In the genomic region with DNA sequence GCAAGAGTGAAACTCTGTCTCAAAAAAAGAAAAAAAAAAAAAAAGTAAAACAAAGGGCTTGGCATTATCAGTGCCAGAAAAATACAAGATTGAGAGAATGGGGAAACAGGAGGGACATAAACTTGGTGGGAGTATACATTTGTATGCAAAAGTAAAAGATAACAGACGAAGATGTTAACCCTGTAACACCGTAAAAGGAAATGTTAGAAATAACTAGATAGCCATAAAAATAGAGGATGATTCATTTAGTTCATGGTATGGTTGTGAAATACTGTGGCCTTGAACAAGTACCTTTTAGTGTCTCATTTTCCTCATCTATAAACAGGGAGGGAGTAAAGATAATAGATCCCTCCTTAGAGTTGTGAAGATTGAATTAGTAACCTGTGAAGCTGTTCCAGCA, we compare ENCODE assay signal across 8 cellular contexts. TPM values are rescaled to one million over a fixed set of nuclear protein-coding genes. Genes with fewer than 3 reads are reported as not detected.
DNase-seq lines count a peak whose midpoint lies in the region; ATAC-seq and TF ChIP-seq lines count a peak whose summit lies in the region.

No MANE protein-coding gene starts in this region.

- DNase-seq in A673 (ENCODE audit: low spot score): peak; percentile 25
- DNase-seq in SIG-M5 treated with dmso at 0.1 percent for 504 hours (lab: John Stamatoyannopoulos, UW; ENCODE audit: unreplicated experiment): peak; percentile 93
- DNase-seq in fibroblast of the conjunctiva (ENCODE audit: low read depth): peak; percentile 20
- DNase-seq in NCI-H1694 (lab: John Stamatoyannopoulos, UW): no peak
- no peak for DNase-seq in NK-92 treated with Interleukin-12 subunit alpha and Interleukin-12 subunit beta, amount 100 ng/mL, for 24 hours (lab: John Stamatoyannopoulos, UW)

- H3K4me1 ChIP-seq in A673 (ENCODE audit: insufficient read depth, low read length, poor library complexity, severe bottlenecking): peaks cover 19% of the 10 kb centered on the region

- no TSS peak for BruUV-seq in A673 (replicated peaks; lab: Mats Ljungman, UMichigan)

- no peaks in the 10 kb centered on the region for H3K9me3 ChIP-seq in A673 (ENCODE audit: low read depth, low read length, poor library complexity, severe bottlenecking)

- CTCF ChIA-PET in A673 (lab: Charles Lee): no interaction called here

- H3K27ac ChIP-seq in A673 (ENCODE audit: low read depth, low read length, poor library complexity, severe bottlenecking): no peak overlapping the region

- intact Hi-C loops in A673 (cut with micrococcal nuclease; ENCODE audit: unreplicated experiment): no loop called here

- H3K27me3 ChIP-seq in A673 (replicated peaks; ENCODE audit: insufficient read depth, low read depth, low read length, poor library complexity): no peaks in the 10 kb centered on the region

- H3K36me3 ChIP-seq in A673 (ENCODE audit: insufficient read depth, low read length, poor library complexity, severe bottlenecking): peaks cover 33% of the 10 kb centered on the region

- no peak for TF ChIP-seq CTCF in A673 (conservative IDR thresholded peaks at IDR 0.05; ENCODE audit: low read depth, low read length)

- POLR2A ChIA-PET in A673 (lab: Charles Lee; ENCODE audit: low non-redundant PET): no interaction called here

- no peak overlapping the region for H3K4me3 ChIP-seq in A673 (ENCODE audit: low read depth, low read length, poor library complexity, severe bottlenecking)

- ATAC-seq in GM18870 (IDR thresholded peaks at IDR 0.05; ENCODE audit: unreplicated experiment) (peak; percentile 53), GM18868 (IDR thresholded peaks at IDR 0.05; ENCODE audit: unreplicated experiment) (no peak), HG03354 (IDR thresholded peaks at IDR 0.05; ENCODE audit: poor library complexity, severe bottlenecking, unreplicated experiment) (no peak)

RNA-seq across cellular contexts. Expression of gene ATP2A2, which starts 33.3 kb away (rescaled TPM):
- total RNA-seq in A673 (2021): 296 and 333 TPM in 2 replicates

Comparison
In these comparisons a context has a peak if more than half of its experiments do, and no peak if none do; other contexts are left out.
1. DNase-seq: peak in A673 (single experiment), SIG-M5 treated with dmso at 0.1 percent for 504 hours (single experiment) and fibroblast of the conjunctiva (single experiment); none in NCI-H1694 (single experiment) and NK-92 treated with Interleukin-12 subunit alpha and Interleukin-12 subunit beta, amount 100 ng/mL, for 24 hours (single experiment).